Comparison of ENCODE assay signal across 9 cellular contexts in genomic region chr14:91414475-91415342, GRCh38. TPM values are rescaled to one million over a fixed set of nuclear protein-coding genes. Genes with fewer than 3 reads are reported as not detected.
DNase-seq lines count a peak whose midpoint lies in the region; ATAC-seq and TF ChIP-seq lines count a peak whose summit lies in the region.
"Had no signal": no experiment of that assay in that cellular context is flagged by ENCODE, and none has a peak within 500 bp of the region (broad histone marks: within the 10 kb centered on the region; RNA-seq: fewer than 3 reads in every experiment).

No MANE protein-coding gene starts in this region.

- TF ChIP-seq CTCF in GM12865 (IDR thresholded peaks at IDR 0.05; ENCODE audit: insufficient read depth, low read depth, low read length, missing control alignments) (no peak), SU-DHL-6 (IDR thresholded peaks at IDR 0.05; ENCODE audit: insufficient read depth, low read length, poor library complexity, severe bottlenecking) (no peak), glutamatergic neuron (IDR thresholded peaks at IDR 0.05; ENCODE audit: partially characterized antibody, unreplicated experiment) (no peak)

- no peak overlapping the region for H2AFZ ChIP-seq in SU-DHL-6 (ENCODE audit: low read depth, low read length, severe bottlenecking)

- H3F3A ChIP-seq in SU-DHL-6 (ENCODE audit: insufficient read depth): peaks cover 54% of the 10 kb centered on the region

- peaks cover 75% of the 10 kb centered on the region for H3K79me2 ChIP-seq in SU-DHL-6 (ENCODE audit: insufficient read depth, low read length)

- H3K27me3 Mint-ChIP-seq in glutamatergic neuron (ENCODE audit: unreplicated experiment): peaks cover 13% of the 10 kb centered on the region

- H3K27ac ChIP-seq in SU-DHL-6 (ENCODE audit: low read depth, low read length): peak overlapping the region; percentile 97

- peaks cover 40% of the 10 kb centered on the region for H3K4me1 Mint-ChIP-seq in glutamatergic neuron (ENCODE audit: low read depth, unreplicated experiment)

- peak overlapping the region; percentile 71 for H3K4me3 Mint-ChIP-seq in glutamatergic neuron (ENCODE audit: unreplicated experiment)

- peak overlapping the region; percentile 87 for H3K4me3 ChIP-seq in GM12865 (ENCODE audit: low read depth, low read length)
- H3K4me3 ChIP-seq in SU-DHL-6 (ENCODE audit: insufficient read depth, low read length, poor library complexity, severe bottlenecking): peak overlapping the region; percentile 71

- H3K9me3 ChIP-seq in SU-DHL-6 (ENCODE audit: insufficient read depth, low read length): no peaks in the 10 kb centered on the region

- DNase-seq in GM12865 (ENCODE audit: low read depth) (no peak), glutamatergic neuron (no peak), retina (peak; percentile 26), OCI-M2 (lab: John Stamatoyannopoulos, UW; ENCODE audit: unreplicated experiment) (no peak)
- DNase-seq: cerebellar nuclear complex, PC-3 had no signal

- ATAC-seq in HG03442 (IDR thresholded peaks at IDR 0.05; ENCODE audit: unreplicated experiment) (no peak), SK-N-SH treated with all-trans-retinoic acid at 6 μM for 48 hours (no peak)
- ATAC-seq: PC-3 had no signal

- H3K9me2 ChIP-seq in SU-DHL-6 (replicated peaks; ENCODE audit: insufficient read depth, low read length): no peaks in the 10 kb centered on the region

- peaks cover 14% of the 10 kb centered on the region; the same call in 1 of the 2 replicates for H4K20me1 ChIP-seq in SU-DHL-6 (ENCODE audit: low read depth, low read length)

- peak overlapping the region; percentile 98 for H3K4me2 ChIP-seq in SU-DHL-6 (ENCODE audit: low read depth, low read length, poor library complexity, severe bottlenecking)

- H3K36me3 ChIP-seq in SU-DHL-6 (ENCODE audit: low read length): peaks cover 22% of the 10 kb centered on the region

- no peaks in the 10 kb centered on the region for H3K36me3 Mint-ChIP-seq in glutamatergic neuron (ENCODE audit: unreplicated experiment)

- peaks cover 13% of the 10 kb centered on the region for H3K9me3 Mint-ChIP-seq in glutamatergic neuron (ENCODE audit: unreplicated experiment)

- no peaks in the 10 kb centered on the region for H3K27me3 ChIP-seq in SU-DHL-6 (ENCODE audit: low read length)

- peak overlapping the region; percentile 98 for H3K9ac ChIP-seq in SU-DHL-6 (ENCODE audit: low read length)

- no peak overlapping the region for H3K27ac Mint-ChIP-seq in glutamatergic neuron (ENCODE audit: unreplicated experiment)

TF ChIP-seq in SK-N-SH treated with all-trans-retinoic acid at 6 μM for 48 hours, 23 proteins besides CTCF, POLR2A, EP300 and RAD21:
- TF ChIP-seq ZFP3 (CRISPR knock-in tag; IDR thresholded peaks at IDR 0.05): no peak
- TF ChIP-seq TOX (CRISPR knock-in tag; IDR thresholded peaks at IDR 0.05; ENCODE audit: borderline replicate concordance): no peak
- no peak for TF ChIP-seq ESRRG (CRISPR knock-in tag; IDR thresholded peaks at IDR 0.05)

RNA-seq across cellular contexts. Expression of gene CCDC88C, which starts 2.9 kb away (rescaled TPM):
- 68.0 TPM for total RNA-seq in glutamatergic neuron (ENCODE audit: unreplicated experiment)
